8 cellular contexts compared by ENCODE assay signal in genomic region chr6:116253505-116254296, GRCh38. TPM values are rescaled to one million over a fixed set of nuclear protein-coding genes. Genes with fewer than 3 reads are reported as not detected.
A peak's percentile ranks its signal among the peaks of the same experiment; 100 is the strongest.
DNase-seq lines count a peak whose midpoint lies in the region; ATAC-seq and TF ChIP-seq lines count a peak whose summit lies in the region.

Gene TSPYL4 (minus strand): TSS chr6:116254075. CDS start chr6:116254008, 67 bp downstream.

- H3K4me1 ChIP-seq in IMR-90 (ENCODE audit: control insufficient read depth, insufficient read depth, low read length) = peaks cover 22% of the 10 kb centered on the region
- peaks cover 26% of the 10 kb centered on the region for H3K4me1 ChIP-seq in OCI-LY7 (ENCODE audit: insufficient read depth, low read length, poor library complexity, severe bottlenecking)

- TF ChIP-seq POLR2A in IMR-90 (IDR thresholded peaks at IDR 0.05; ENCODE audit: low read depth, low read length) = peak; percentile 88

- H2BK120ac ChIP-seq in IMR-90 (ENCODE audit: low read depth, low read length) = peak within 1 kb of the TSS; percentile 45

- peak within 1 kb of the TSS; percentile 67; the same call in 1 of the 3 replicates for H2BK15ac ChIP-seq in IMR-90 (ENCODE audit: low read depth, low read length)

- H3K9ac ChIP-seq in IMR-90 (ENCODE audit: low read depth, low read length) = peak within 1 kb of the TSS; percentile 86

- H4K91ac ChIP-seq in IMR-90 (ENCODE audit: insufficient read depth, low read depth, low read length) = peak within 1 kb of the TSS; percentile 90

- peak within 1 kb of the TSS; percentile 97 for H4K5ac ChIP-seq in IMR-90 (ENCODE audit: low read depth, low read length)

- peak within 1 kb of the TSS; percentile 90 for H2AK5ac ChIP-seq in IMR-90 (ENCODE audit: low read depth, low read length)

- peak within 1 kb of the TSS; percentile 14 to 90 for H4K8ac ChIP-seq in IMR-90 (ENCODE audit: low read depth in 2 of 2, low read length in 2 of 2)

- H3K4ac ChIP-seq in IMR-90 (ENCODE audit: low read depth, low read length) = peak within 1 kb of the TSS; percentile 100

- no peak for TF ChIP-seq RAD21 in IMR-90 (IDR thresholded peaks at IDR 0.05; ENCODE audit: low read length)

- H3K9me3 ChIP-seq in IMR-90 (ENCODE audit: control insufficient read depth, insufficient read depth, low read length) (no peaks in the 10 kb centered on the region), OCI-LY7 (ENCODE audit: low read length) (no peaks in the 10 kb centered on the region)

- peak within 1 kb of the TSS; percentile 87 for H3K18ac ChIP-seq in IMR-90 (ENCODE audit: low read depth, low read length)

- H2AFZ ChIP-seq in IMR-90 (replicated peaks; ENCODE audit: low read length, poor library complexity) = peak within 1 kb of the TSS; percentile 98
- H2AFZ ChIP-seq in OCI-LY7 (ENCODE audit: low read length) = peak within 1 kb of the TSS; percentile 98

- in situ Hi-C loops in IMR-90 (cut with MboI; ENCODE audit: low sequenced_read_pairs) = no loop called here

- H2BK20ac ChIP-seq in IMR-90 (ENCODE audit: low read depth, low read length) = peak within 1 kb of the TSS; percentile 98; the same call in 1 of the 2 replicates

- 2% methylated on average over 15 of the region's 53 CpGs; no CpG with 5 or more reads in 1 of the 2 experiments for WGBS in IMR-90 (ENCODE audit: extremely low coverage in 2 of 2, insufficient read length in 1 of 2), 2 experiments

- peak within 1 kb of the TSS; percentile 97 for H2AK9ac ChIP-seq in IMR-90 (replicated peaks; ENCODE audit: low read depth, low read length, poor library complexity)

- TF ChIP-seq CTCF in IMR-90 (conservative IDR thresholded peaks at IDR 0.05; ENCODE audit: low read depth, low read length) (no peak), OCI-LY7 (conservative IDR thresholded peaks at IDR 0.05; ENCODE audit: low read length) (no peak)

- BruUV-seq in IMR-90 (replicated peaks; lab: Mats Ljungman, UMichigan) (no TSS peak), OCI-LY7 (replicated peaks; lab: Mats Ljungman, UMichigan) (no TSS peak)

- H3K27ac ChIP-seq in IMR-90 (ENCODE audit: insufficient read depth, low read length) (peak within 1 kb of the TSS; percentile 86), OCI-LY7 (ENCODE audit: low read depth, low read length, poor library complexity, severe bottlenecking) (peak within 1 kb of the TSS; percentile 19), epithelial cell of prostate (peak within 1 kb of the TSS; percentile 81)

- dilution Hi-C loops in IMR-90 (cut with HindIII; ENCODE audit: low sequenced_read_pairs, unreplicated experiment) = no loop called here

- H3K23ac ChIP-seq in IMR-90 (ENCODE audit: low read depth, low read length) = peak within 1 kb of the TSS; percentile 66

- POLR2A ChIA-PET in IMR-90 (lab: Charles Lee; ENCODE audit: unreplicated experiment) (no interaction called here), OCI-LY7 (lab: Charles Lee) (interaction anchor here (0.6 to 1.8 kb wide), 8 partner anchors 9 to 193 kb away, joined by 3 to 9 read pairs (median 4); partner anchors contain the start of gene TSPYL1)

- CTCF ChIA-PET in IMR-90 (lab: Yijun Ruan, JAX) (interaction anchor here (2.0 to 2.9 kb wide), 2 partner anchors 14 to 36 kb away, joined by 9 to 12 read pairs; no protein-coding TSS in a partner anchor), OCI-LY7 (lab: Charles Lee; ENCODE audit: unreplicated experiment) (no interaction called here)

- ATAC-seq in GM21576 (IDR thresholded peaks at IDR 0.05; ENCODE audit: unreplicated experiment) (peak; percentile 100), IMR-90 (ENCODE audit: low read depth) (peak; percentile 91)

- H3K27me3 ChIP-seq in IMR-90 (ENCODE audit: control insufficient read depth, insufficient read depth, low read length) = no peaks in the 10 kb centered on the region

- DNase-seq in DMS114 treated with DMSO at 0.1 percent for 48 hours (lab: John Stamatoyannopoulos, UW; ENCODE audit: unreplicated experiment) (peak; percentile 89), IMR-90 (peak; percentile 97), OCI-LY7 (ENCODE audit: low spot score) (peak; percentile 86), activated T-cell treated with anti-CD3 and anti-CD28 coated beads for 1 hour (ENCODE audit: low read depth) (peak; percentile 84), epithelial cell of prostate (ENCODE audit: low read depth, low spot score) (peak; percentile 78), middle frontal gyrus (ENCODE audit: extremely low spot score, low spot score) (peak; percentile 93)
- DNase-seq in stimulated activated CD8-positive, alpha-beta memory T cell treated with anti-CD3 and anti-CD28 coated beads, Interleukin-2, amount 100 ng/mL, for 1 hour (ENCODE audit: low read depth in 2 of 2) = peak; percentile 77 to 86

- H4K20me1 ChIP-seq in IMR-90 (ENCODE audit: insufficient read depth, low read length) (0 out of 2 replicates have a peak, but pooled peaks cover 3% of the 10 kb centered on the region), OCI-LY7 (ENCODE audit: insufficient read depth, low read length) (no peaks in the 10 kb centered on the region)

- H3K79me1 ChIP-seq in IMR-90 (ENCODE audit: low read depth in 1 of 2, low read length in 2 of 2) = peaks cover 16 to 50% of the 10 kb centered on the region in 2 experiments; a peak in 3 of 4 replicates

- peaks cover 27% of the 10 kb centered on the region for H3K79me2 ChIP-seq in OCI-LY7 (ENCODE audit: insufficient read depth, low read depth, low read length)

- H3K56ac ChIP-seq in IMR-90 (ENCODE audit: extremely low read depth, insufficient read depth, low read length) = peak within 1 kb of the TSS; percentile 80

- H3K4me3 ChIP-seq in IMR-90 (ENCODE audit: insufficient read depth, low read depth, low read length) = peak within 1 kb of the TSS; percentile 90
- H3K4me3 ChIP-seq in OCI-LY7 (ENCODE audit: low read depth, low read length, poor library complexity, severe bottlenecking) = peak within 1 kb of the TSS; percentile 77

- peaks cover 14% of the 10 kb centered on the region for H3K9me1 ChIP-seq in IMR-90 (ENCODE audit: insufficient read depth, low read length)

- no peaks in the 10 kb centered on the region for H3K9me2 ChIP-seq in OCI-LY7 (ENCODE audit: insufficient read depth, low read length)

- intact Hi-C loops in IMR-90 (cut with micrococcal nuclease) = loop anchor here (1.0 to 5.0 kb wide), 2 partner anchors 36 to 188 kb away; no protein-coding TSS in a partner anchor
- intact Hi-C loops in OCI-LY7 (cut with micrococcal nuclease; ENCODE audit: unreplicated experiment) = loop anchor here (2.0 kb wide), 1 partner anchor 25 kb away; the partner anchor contains the start of gene TSPYL1

- peak within 1 kb of the TSS; percentile 90 for H3K4me2 ChIP-seq in IMR-90 (ENCODE audit: low read depth, low read length)
- peak within 1 kb of the TSS; percentile 81 for H3K4me2 ChIP-seq in OCI-LY7 (ENCODE audit: low read length)

- peaks cover 2% of the 10 kb centered on the region; the same call in 1 of the 2 replicates for H3K36me3 ChIP-seq in IMR-90 (ENCODE audit: control insufficient read depth, insufficient read depth, low read length)
- H3K36me3 ChIP-seq in OCI-LY7 (ENCODE audit: insufficient read depth, low read length) = no peaks in the 10 kb centered on the region

- H3K14ac ChIP-seq in IMR-90 (replicated peaks; ENCODE audit: low read depth, low read length) = peak within 1 kb of the TSS; percentile 95

- peak within 1 kb of the TSS; percentile 94 for H2BK5ac ChIP-seq in IMR-90 (ENCODE audit: low read depth, low read length, poor library complexity, severe bottlenecking)

TF ChIP-seq in IMR-90, 13 proteins besides CTCF, POLR2A, EP300 and RAD21:
- peak; percentile 98 for TF ChIP-seq RFX5 (IDR thresholded peaks at IDR 0.05; ENCODE audit: low read depth, low read length)
- no peak for TF ChIP-seq FOS (IDR thresholded peaks at IDR 0.05; ENCODE audit: low read depth, low read length)
- peak; percentile 8; the same call in 1 of the 2 replicates for TF ChIP-seq MAZ (IDR thresholded peaks at IDR 0.05; ENCODE audit: borderline replicate concordance, low read depth, low read length)
- TF ChIP-seq RCOR1 (IDR thresholded peaks at IDR 0.05; ENCODE audit: insufficient replicate concordance, low read length) = no peak
- no peak for TF ChIP-seq USF2 (IDR thresholded peaks at IDR 0.05; ENCODE audit: low read depth, low read length)
- peak; percentile 50; the same call in 1 of the 2 replicates for TF ChIP-seq CEBPB (IDR thresholded peaks at IDR 0.05; ENCODE audit: low read depth, low read length)
- TF ChIP-seq MXI1 (IDR thresholded peaks at IDR 0.05; ENCODE audit: borderline replicate concordance, low read depth, low read length) = peak; percentile 43; the same call in 1 of the 2 replicates

RNA-seq across cellular contexts. Expression of gene TSPYL4, which starts in this region (rescaled TPM):
- total RNA-seq in IMR-90 (2012; rRNA removed) (22.0 and 23.1 TPM in 2 replicates), OCI-LY7 (2022) (16.2 and 17.6 TPM in 2 replicates)
- polyA plus RNA-seq in IMR-90 (2012; rRNA removed) = 29.0 and 29.9 TPM in 2 replicates
- 11.5 and 20.0 TPM in 2 replicates for polyA plus RNA-seq in IMR-90 (2012; cell fraction: cytosol; rRNA removed)
- 21.8 and 63.1 TPM in 2 replicates for polyA plus RNA-seq in IMR-90 (2012; cell fraction: nucleus; rRNA removed; ENCODE audit: low replicate concordance)
- 12.6 and 14.8 TPM in 2 replicates for total RNA-seq in OCI-LY7 (2014; rRNA removed; shearing (Covaris generic))

Comparison
In these comparisons a context has a peak if more than half of its experiments do, and no peak if none do; other contexts are left out.
1. Peak in every context shown above with its lines: DNase-seq, ATAC-seq, H3K4me3 ChIP-seq and H3K27ac ChIP-seq.
2. H3K27ac ChIP-seq: peak in every context shown above with its lines; median percentile 86 in IMR-90; 81 in epithelial cell of prostate; 19 in OCI-LY7.